ENCODE assay signal across 9 cellular contexts in the genomic region with DNA sequence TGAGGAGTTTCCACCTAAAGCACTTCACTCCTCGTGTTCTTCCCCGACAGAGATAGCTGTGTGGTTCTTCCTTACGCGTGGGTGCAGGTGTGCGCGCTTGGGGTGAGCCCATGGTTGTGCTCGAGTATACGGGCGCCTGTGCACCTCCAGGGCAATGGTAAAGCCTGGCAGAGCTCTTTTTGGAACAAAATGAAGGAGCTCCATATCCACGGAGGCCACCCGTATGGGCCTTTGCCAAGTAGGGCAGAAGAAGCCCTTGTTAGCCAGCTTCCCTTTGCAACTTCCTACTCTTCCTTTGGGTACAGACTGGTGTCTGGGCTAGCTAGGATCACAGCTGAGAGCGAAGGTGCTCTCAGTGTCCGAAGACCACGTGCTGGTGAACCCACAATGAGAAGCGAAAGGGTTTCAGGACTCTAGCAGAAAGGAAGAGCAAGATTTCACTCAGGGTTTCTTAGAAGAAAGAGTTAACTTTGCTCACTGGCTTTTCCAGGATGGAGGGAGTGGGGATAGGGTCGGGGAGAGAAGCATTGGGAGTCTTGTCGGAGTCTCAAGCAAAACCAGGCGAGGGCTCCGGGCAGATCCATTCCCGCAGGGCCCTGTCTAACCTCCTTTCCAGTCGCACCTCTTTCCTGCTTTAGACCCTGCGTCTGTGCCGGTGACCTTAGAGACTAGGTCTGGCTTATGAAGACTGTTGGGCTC. TPM values are rescaled to one million over a fixed set of nuclear protein-coding genes. Genes with fewer than 3 reads are reported as not detected.
DNase-seq lines count a peak whose midpoint lies in the region; ATAC-seq and TF ChIP-seq lines count a peak whose summit lies in the region.
"Had no signal": no experiment of that assay in that cellular context is flagged by ENCODE, and none has a peak within 500 bp of the region (broad histone marks: within the 10 kb centered on the region; RNA-seq: fewer than 3 reads in every experiment).

No MANE protein-coding gene starts in this region.

- DNase-seq in activated CD4-positive, alpha-beta T cell treated with anti-CD3 and anti-CD28 coated beads for 36 hours = no peak
- no peak for DNase-seq in activated CD4-positive, alpha-beta T cell treated with anti-CD3 and anti-CD28 coated beads, Interleukin-2, amount 50 U/mL, for 4 hours
- DNase-seq in RWPE2 (ENCODE audit: low spot score) (no peak), globus pallidus (ENCODE audit: low spot score) (peak; percentile 15), progenitor cell of endocrine pancreas (ENCODE audit: low spot score, unreplicated experiment) (peak; percentile 14), OCI-M1 (lab: John Stamatoyannopoulos, UW) (no peak), Kasumi-1 (lab: John Stamatoyannopoulos, UW) (no peak)

- H3K27me3 ChIP-seq in RWPE2 (ENCODE audit: insufficient read depth, poor library complexity, severe bottlenecking) = peaks cover 92% of the 10 kb centered on the region

- CTCF ChIA-PET in activated CD4-positive, alpha-beta T cell treated with anti-CD3 and anti-CD28 coated beads for 36 hours (lab: Charles Lee) = interaction anchor here (0.6 kb wide), 2 partner anchors 50 to 231 kb away, joined by 4 read pairs; no protein-coding TSS in a partner anchor

- intact Hi-C loops in activated CD4-positive, alpha-beta T cell treated with anti-CD3 and anti-CD28 coated beads for 36 hours (cut with DNase I, micrococcal nuclease) = no loop called here

- no peaks in the 10 kb centered on the region for H3K4me1 ChIP-seq in RWPE2 (ENCODE audit: insufficient read depth, poor library complexity, severe bottlenecking)

- no peaks in the 10 kb centered on the region for H3K36me3 Mint-ChIP-seq in activated CD4-positive, alpha-beta T cell treated with anti-CD3 and anti-CD28 coated beads for 36 hours (ENCODE audit: low read depth)
- no peaks in the 10 kb centered on the region for H3K36me3 Mint-ChIP-seq in progenitor cell of endocrine pancreas (ENCODE audit: insufficient read depth)

- H3K4me3 Mint-ChIP-seq in activated CD4-positive, alpha-beta T cell treated with anti-CD3 and anti-CD28 coated beads for 36 hours = peak overlapping the region; percentile 45
- peak overlapping the region; percentile 78 for H3K4me3 Mint-ChIP-seq in progenitor cell of endocrine pancreas (ENCODE audit: low read depth)

- no peak for TF ChIP-seq CTCF in RWPE2 (IDR thresholded peaks at IDR 0.05; ENCODE audit: poor library complexity, severe bottlenecking)
- no peak for TF ChIP-seq CTCF in progenitor cell of endocrine pancreas (IDR thresholded peaks at IDR 0.05; ENCODE audit: unreplicated experiment)

- H3K4me1 Mint-ChIP-seq in activated CD4-positive, alpha-beta T cell treated with anti-CD3 and anti-CD28 coated beads for 36 hours = peaks cover 24% of the 10 kb centered on the region
- H3K4me1 Mint-ChIP-seq in progenitor cell of endocrine pancreas (ENCODE audit: low read depth) = peaks cover 34% of the 10 kb centered on the region

- no peaks in the 10 kb centered on the region for H3K36me3 ChIP-seq in RWPE2 (ENCODE audit: low read depth)

- no peak overlapping the region for H3K27ac Mint-ChIP-seq in activated CD4-positive, alpha-beta T cell treated with anti-CD3 and anti-CD28 coated beads for 36 hours
- H3K27ac Mint-ChIP-seq in progenitor cell of endocrine pancreas = peak overlapping the region; percentile 89

- H3K9me3 ChIP-seq in RWPE2 (ENCODE audit: severe bottlenecking) = no peaks in the 10 kb centered on the region

- no peak for ATAC-seq in activated CD4-positive, alpha-beta T cell treated with anti-CD3 and anti-CD28 coated beads for 36 hours
- ATAC-seq in RWPE2 (ENCODE audit: low read depth) (0 out of 3 replicates have a peak, but pooled peaks have one; percentile 6), HG03039 (IDR thresholded peaks at IDR 0.05; ENCODE audit: unreplicated experiment) (no peak)

- no peaks in the 10 kb centered on the region for H3K9me3 Mint-ChIP-seq in activated CD4-positive, alpha-beta T cell treated with anti-CD3 and anti-CD28 coated beads for 36 hours (ENCODE audit: low read depth)
- H3K9me3 Mint-ChIP-seq in progenitor cell of endocrine pancreas (ENCODE audit: low read depth) = no peaks in the 10 kb centered on the region

- H3K27me3 Mint-ChIP-seq in activated CD4-positive, alpha-beta T cell treated with anti-CD3 and anti-CD28 coated beads for 36 hours = peaks cover 62% of the 10 kb centered on the region
- H3K27me3 Mint-ChIP-seq in progenitor cell of endocrine pancreas = peaks cover 75% of the 10 kb centered on the region

- POLR2A ChIA-PET in activated CD4-positive, alpha-beta T cell treated with anti-CD3 and anti-CD28 coated beads for 36 hours (lab: Charles Lee) = no interaction called here

- H3K27ac ChIP-seq in RWPE2 (ENCODE audit: poor library complexity, severe bottlenecking) = no peak overlapping the region

- no peak overlapping the region for H3K4me3 ChIP-seq in RWPE2 (ENCODE audit: severe bottlenecking)

RNA-seq across cellular contexts. Expression of a gene that starts 1.0 kb away (rescaled TPM):
- not detected for total RNA-seq in activated CD4-positive, alpha-beta T cell treated with anti-CD3 and anti-CD28 coated beads for 36 hours
- 0.46 and 0.87 TPM in 2 replicates for total RNA-seq in progenitor cell of endocrine pancreas
- total RNA-seq: pulmonary artery endothelial cell had no signal

Comparison
In these comparisons a context has a peak if more than half of its experiments do, and no peak if none do; other contexts are left out.
1. DNase-seq: peak in globus pallidus (single experiment) and progenitor cell of endocrine pancreas (single experiment); none in activated CD4-positive, alpha-beta T cell treated with anti-CD3 and anti-CD28 coated beads for 36 hours (single experiment), activated CD4-positive, alpha-beta T cell treated with anti-CD3 and anti-CD28 coated beads, Interleukin-2, amount 50 U/mL, for 4 hours (0 of 2), RWPE2 (single experiment), OCI-M1 (single experiment) and Kasumi-1 (0 of 2).